Comparison of ENCODE assay signal across 8 cellular contexts in genomic region chr1:101112051-101112770, GRCh38.
DNase-seq lines count a peak whose midpoint lies in the region; ATAC-seq and TF ChIP-seq lines count a peak whose summit lies in the region.

No MANE protein-coding gene starts in this region.

- no peak overlapping the region for H3K27ac ChIP-seq in WERI-Rb-1

- no peaks in the 10 kb centered on the region for H3K27me3 ChIP-seq in WERI-Rb-1 (ENCODE audit: insufficient read depth, low read depth, severe bottlenecking)

- H3K27me3 Mint-ChIP-seq in central memory CD8-positive, alpha-beta T cell = no peaks in the 10 kb centered on the region

- H3K36me3 Mint-ChIP-seq in central memory CD8-positive, alpha-beta T cell (ENCODE audit: insufficient read depth) = peaks cover 10% of the 10 kb centered on the region

- ATAC-seq in GM18868 (IDR thresholded peaks at IDR 0.05; ENCODE audit: unreplicated experiment) (peak; percentile 98), HG03064 (IDR thresholded peaks at IDR 0.05; ENCODE audit: low read depth, unreplicated experiment) (peak; percentile 89)
- ATAC-seq in central memory CD8-positive, alpha-beta T cell (replicated peaks; ENCODE audit: extremely low read depth, poor library complexity, severe bottlenecking) = peak; percentile 98

- H3K36me3 ChIP-seq in WERI-Rb-1 = no peaks in the 10 kb centered on the region

- no peak overlapping the region for H3K4me3 ChIP-seq in WERI-Rb-1 (ENCODE audit: low read depth, low read length)

- peak overlapping the region; percentile 99 for H3K27ac Mint-ChIP-seq in central memory CD8-positive, alpha-beta T cell (ENCODE audit: low read depth)

- H3K9me3 ChIP-seq in WERI-Rb-1 (ENCODE audit: severe bottlenecking) = no peaks in the 10 kb centered on the region

- peaks cover 62% of the 10 kb centered on the region for H3K4me1 Mint-ChIP-seq in central memory CD8-positive, alpha-beta T cell

- TF ChIP-seq CTCF in WERI-Rb-1 (IDR thresholded peaks at IDR 0.05; ENCODE audit: low read depth, low read length) = no peak

- peak; percentile 60 for DNase-seq in T-helper 9 cell
- DNase-seq in central memory CD8-positive, alpha-beta T cell (ENCODE audit: low spot score in 2 of 2) = peak; percentile 33 to 85
- DNase-seq in renal cortical epithelial cell (ENCODE audit: low read depth) = peak; percentile 23
- no peak for DNase-seq in NK-92 treated with Interleukin-12 subunit alpha and Interleukin-12 subunit beta, amount 100 ng/mL, for 24 hours (lab: John Stamatoyannopoulos, UW)
- DNase-seq in DMS79 treated with DMSO at 0.1 percent for 48 hours (lab: John Stamatoyannopoulos, UW) = no peak
- no peak for DNase-seq in WERI-Rb-1

- H3K9me3 Mint-ChIP-seq in central memory CD8-positive, alpha-beta T cell = peaks cover 15% of the 10 kb centered on the region

- H3K4me3 Mint-ChIP-seq in central memory CD8-positive, alpha-beta T cell = peak overlapping the region; percentile 60

Comparison
In these comparisons a context has a peak if more than half of its experiments do, and no peak if none do; other contexts are left out.
1. DNase-seq: peak in T-helper 9 cell (single experiment), central memory CD8-positive, alpha-beta T cell (2 of 2) and renal cortical epithelial cell (single experiment); none in NK-92 treated with Interleukin-12 subunit alpha and Interleukin-12 subunit beta, amount 100 ng/mL, for 24 hours (single experiment), DMS79 treated with DMSO at 0.1 percent for 48 hours (single experiment) and WERI-Rb-1 (single experiment).
2. Peak in every context shown above with its lines, with median percentiles within 50 percentile points of each other: ATAC-seq.